1 cellular context compared by ENCODE assay signal in genomic region chr19:14106840-14107239, GRCh38.
TF ChIP-seq lines count a peak whose summit lies in the region.

No MANE protein-coding gene starts in this region.

TF ChIP-seq in GM23338, 12 proteins besides CTCF, POLR2A, EP300 and RAD21:
- TF ChIP-seq EZH2 (IDR thresholded peaks at IDR 0.05; ENCODE audit: low read depth, unreplicated experiment) (no peak), ZNF462 (CRISPR knock-in tag; IDR thresholded peaks at IDR 0.05) (no peak), CREB1 (CRISPR knock-in tag; IDR thresholded peaks at IDR 0.05; ENCODE audit: low read depth) (no peak), NANOG (IDR thresholded peaks at IDR 0.05; ENCODE audit: borderline replicate concordance) (no peak), REST (IDR thresholded peaks at IDR 0.05; ENCODE audit: unreplicated experiment) (no peak), POLR2AphosphoS5 (IDR thresholded peaks at IDR 0.05; ENCODE audit: low read depth) (no peak), EZH2phosphoT487 (IDR thresholded peaks at IDR 0.05; ENCODE audit: unreplicated experiment) (no peak), ZNF114 (CRISPR knock-in tag; IDR thresholded peaks at IDR 0.05) (no peak), ZNF331 (CRISPR knock-in tag; IDR thresholded peaks at IDR 0.05; ENCODE audit: low read depth) (no peak), JUNB (IDR thresholded peaks at IDR 0.05; ENCODE audit: unreplicated experiment) (no peak), ETS1 (IDR thresholded peaks at IDR 0.05) (no peak)
